In the genomic region with DNA sequence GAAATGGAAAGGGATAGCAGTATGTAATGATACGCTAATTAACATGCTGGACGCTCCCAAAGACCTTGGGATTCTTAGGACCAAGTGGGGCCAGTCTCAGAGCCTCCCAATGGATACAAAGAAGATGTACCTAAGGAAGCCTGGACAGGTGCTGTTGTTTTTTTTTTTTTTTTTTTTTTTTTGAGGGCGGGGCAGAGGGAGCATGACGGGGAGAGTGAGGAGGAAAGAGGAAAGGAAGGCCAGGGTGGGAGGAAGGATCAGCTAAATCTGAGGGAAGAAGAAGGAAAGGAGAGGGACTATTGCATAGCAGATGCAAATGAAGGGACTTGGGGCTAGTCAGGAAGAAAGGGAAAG, we compare ENCODE assay signal across 12 cellular contexts. TPM values are rescaled to one million over a fixed set of nuclear protein-coding genes. Genes with fewer than 3 reads are reported as not detected.
DNase-seq lines count a peak whose midpoint lies in the region; ATAC-seq and TF ChIP-seq lines count a peak whose summit lies in the region.
"Had no signal": no experiment of that assay in that cellular context is flagged by ENCODE, and none has a peak within 500 bp of the region (broad histone marks: within the 10 kb centered on the region; RNA-seq: fewer than 3 reads in every experiment).

No MANE protein-coding gene starts in this region.

- DNase-seq in HEK293T (ENCODE audit: extremely low spot score) (no peak), neural progenitor cell (ENCODE audit: low spot score) (no peak), GDM1 (lab: John Stamatoyannopoulos, UW) (no peak), SKM-1 treated with dmso at 0.1 percent for 144 hours (lab: John Stamatoyannopoulos, UW; ENCODE audit: unreplicated experiment) (no peak)
- DNase-seq: NCI-H1417; NK-92 treated with Interleukin-12 subunit alpha and Interleukin-12 subunit beta, amount 100 ng/mL, for 24 hours had no signal

- H3K27ac ChIP-seq in BLaER1 (no peak overlapping the region), neural progenitor cell (no peak overlapping the region)

- peaks cover 32% of the 10 kb centered on the region for H4K20me1 ChIP-seq in BLaER1
- H4K20me1 ChIP-seq in neural progenitor cell (ENCODE audit: low read depth) = peaks cover 39% of the 10 kb centered on the region

- no peaks in the 10 kb centered on the region for H3K27me3 ChIP-seq in BLaER1
- no peaks in the 10 kb centered on the region for H3K27me3 ChIP-seq in neural progenitor cell
- H3K27me3 ChIP-seq: ovary had no signal

- peaks cover 65% of the 10 kb centered on the region for H3F3A ChIP-seq in neural progenitor cell (ENCODE audit: low read depth)

- H3K9ac ChIP-seq in BLaER1 = peak overlapping the region; percentile 99; the same call in 1 of the 2 replicates
- H3K9ac ChIP-seq in neural progenitor cell = no peak overlapping the region

- H3K4me1 ChIP-seq in BLaER1 = peaks cover 71% of the 10 kb centered on the region
- peaks cover 24% of the 10 kb centered on the region for H3K4me1 ChIP-seq in neural progenitor cell

- POLR2A ChIA-PET in HEK293T (lab: Yijun Ruan, JAX) = interaction anchor here (1.0 to 2.6 kb wide), 3 partner anchors 8 to 37 kb away, joined by 3 to 12 read pairs (median 4); a partner anchor contains a TSS

- H3K9me3 ChIP-seq in BLaER1 (no peaks in the 10 kb centered on the region), neural progenitor cell (ENCODE audit: low read depth) (no peaks in the 10 kb centered on the region)
- H3K9me3 ChIP-seq: ovary had no signal

- H3K4me1 Mint-ChIP-seq in brain (peaks cover 60% of the 10 kb centered on the region), neural progenitor cell (peaks cover 36% of the 10 kb centered on the region)

- no peak for ATAC-seq in HG02973 (IDR thresholded peaks at IDR 0.05; ENCODE audit: unreplicated experiment)
- ATAC-seq in activated CD4-positive, CD25-positive, alpha-beta regulatory T cell treated with anti-CD3 and anti-CD28 coated beads, Interleukin-2, amount 50 U/mL, for 24 hours = no peak
- ATAC-seq: activated naive CD4-positive, alpha-beta T cell treated with anti-CD3 and anti-CD28 coated beads, Interleukin-2, amount 50 U/mL, for 72 hours had no signal

- TF ChIP-seq CTCF in brain (conservative IDR thresholded peaks at IDR 0.05) (no peak), neural progenitor cell (IDR thresholded peaks at IDR 0.05) (no peak)

- no peak overlapping the region for H2AFZ ChIP-seq in neural progenitor cell (replicated peaks)

- peaks cover 22% of the 10 kb centered on the region for H3K36me3 ChIP-seq in BLaER1
- H3K36me3 ChIP-seq in neural progenitor cell = peaks cover 4% of the 10 kb centered on the region
- H3K36me3 ChIP-seq: ovary had no signal

- H3K27me3 Mint-ChIP-seq in brain = peaks cover 4% of the 10 kb centered on the region
- peaks cover 6% of the 10 kb centered on the region for H3K27me3 Mint-ChIP-seq in neural progenitor cell (ENCODE audit: insufficient read depth, low read depth)

- peak overlapping the region; percentile 73 to 96 (median 94) for H3K27ac Mint-ChIP-seq in brain
- H3K27ac Mint-ChIP-seq in neural progenitor cell = peak overlapping the region; percentile 46

- peaks cover 0 to 2% (median 0%) of the 10 kb centered on the region in 5 experiments for H3K9me3 Mint-ChIP-seq in brain
- H3K9me3 Mint-ChIP-seq in neural progenitor cell = no peaks in the 10 kb centered on the region
- H3K9me3 Mint-ChIP-seq: activated naive CD4-positive, alpha-beta T cell treated with anti-CD3 and anti-CD28 coated beads, Interleukin-2, amount 50 U/mL, for 72 hours had no signal

- H3K4me2 ChIP-seq in BLaER1 (peak overlapping the region; percentile 99), neural progenitor cell (no peak overlapping the region)

- H3K4me3 ChIP-seq in BLaER1 (peak overlapping the region; percentile 100; the same call in 1 of the 2 replicates), neural progenitor cell (no peak overlapping the region)
- H3K4me3 ChIP-seq: ovary had no signal

- CTCF ChIA-PET in HEK293T (lab: Yijun Ruan, JAX) = no interaction called here

- H3K4me3 Mint-ChIP-seq in brain (peak overlapping the region; percentile 76 to 92 (median 86)), neural progenitor cell (peak overlapping the region; percentile 68)

- H3K79me2 ChIP-seq in neural progenitor cell (ENCODE audit: low read depth) = peaks cover 19% of the 10 kb centered on the region

- H3K36me3 Mint-ChIP-seq in brain = peaks cover 40% of the 10 kb centered on the region
- peaks cover 7% of the 10 kb centered on the region for H3K36me3 Mint-ChIP-seq in neural progenitor cell

TF ChIP-seq in HEK293T, 16 proteins besides CTCF, POLR2A, EP300 and RAD21:
- TF ChIP-seq ZNF384 (IDR thresholded peaks at IDR 0.05) = peak; percentile 90
- TF ChIP-seq ARNT (IDR thresholded peaks at IDR 0.05) = no peak
- TF ChIP-seq BHLHE40 (IDR thresholded peaks at IDR 0.05; ENCODE audit: borderline replicate concordance) = no peak

RNA-seq across cellular contexts. Expression of a gene that starts 2.5 kb away (rescaled TPM):
- 375 TPM for polyA plus RNA-seq in brain (ENCODE audit: insufficient read depth, low read depth, low replicate concordance)
- total RNA-seq in neural progenitor cell (ENCODE audit: low replicate concordance) = 9.4 and 11.7 TPM in 2 replicates

RNA-seq across cellular contexts. Expression of a gene that starts 8.0 kb away (rescaled TPM):
- 34.2 TPM for polyA plus RNA-seq in brain (ENCODE audit: insufficient read depth, low read depth, low replicate concordance)
- 3.2 and 11.4 TPM in 2 replicates for total RNA-seq in neural progenitor cell (ENCODE audit: low replicate concordance)

RNA-seq across cellular contexts. Expression of a gene that starts 16.0 kb away (rescaled TPM):
- polyA plus RNA-seq in brain (ENCODE audit: insufficient read depth, low read depth, low replicate concordance) = 47.2 TPM
- total RNA-seq in neural progenitor cell (ENCODE audit: low replicate concordance) = 26.0 and 45.5 TPM in 2 replicates

RNA-seq across cellular contexts. Expression of a gene that starts 29.8 kb away (rescaled TPM):
- polyA plus RNA-seq in brain (ENCODE audit: insufficient read depth, low read depth, low replicate concordance) = 8.7 TPM
- total RNA-seq in neural progenitor cell (ENCODE audit: low replicate concordance) = 0.71 and 4.1 TPM in 2 replicates

RNA-seq across cellular contexts. Expression of a gene that starts 36.3 kb away (rescaled TPM):
- not detected for polyA plus RNA-seq in brain (ENCODE audit: insufficient read depth, low read depth, low replicate concordance)
- 2.0 TPM in 1 of 2 replicates, not detected in the other for total RNA-seq in neural progenitor cell (ENCODE audit: low replicate concordance)
